ENCODE assay signal across 21 cellular contexts in the genomic region with DNA sequence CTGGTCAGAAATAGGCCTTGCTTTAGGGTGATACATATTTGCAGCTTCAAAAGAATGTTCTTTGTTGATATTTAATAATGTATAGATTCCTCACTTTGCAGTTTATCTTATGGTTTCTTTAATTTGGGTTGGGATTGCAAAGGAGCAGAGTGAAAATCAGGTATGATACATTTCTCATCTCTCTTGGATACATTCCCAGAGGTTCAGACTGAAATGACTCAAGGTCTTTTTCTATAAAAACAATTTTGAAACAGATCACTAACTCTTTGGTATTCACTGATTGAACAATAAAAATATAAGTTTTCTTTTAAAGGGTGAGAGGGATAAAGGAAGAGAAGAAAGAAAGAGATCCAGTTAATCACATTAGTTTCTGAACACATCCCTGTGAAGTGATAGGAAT.
DNase-seq lines count a peak whose midpoint lies in the region; ATAC-seq and TF ChIP-seq lines count a peak whose summit lies in the region.
"Had no signal": no experiment of that assay in that cellular context is flagged by ENCODE, and none has a peak within 500 bp of the region (broad histone marks: within the 10 kb centered on the region; RNA-seq: fewer than 3 reads in every experiment).

No MANE protein-coding gene starts in this region.

- TF ChIP-seq CTCF in RWPE1 (conservative IDR thresholded peaks at IDR 0.05; ENCODE audit: low read depth) (no peak), epithelial cell of esophagus (IDR thresholded peaks at IDR 0.05; ENCODE audit: insufficient read depth, low read depth, low read length, missing control alignments) (no peak)
- TF ChIP-seq CTCF in CD8-positive, alpha-beta T cell (IDR thresholded peaks at IDR 0.05), result no peak

- no peak overlapping the region for H3K4me2 ChIP-seq in mesenchymal stem cell (ENCODE audit: low read length, poor library complexity, severe bottlenecking)
- H3K4me2 ChIP-seq: KMS-11 had no signal

- no peak overlapping the region for H3K23ac ChIP-seq in mesenchymal stem cell (ENCODE audit: low read length in 2 of 2)

- no peak overlapping the region for H3K18ac ChIP-seq in mesenchymal stem cell (ENCODE audit: low read depth in 1 of 2, low read length in 2 of 2)

- no peak overlapping the region for H2BK5ac ChIP-seq in mesenchymal stem cell (ENCODE audit: low read depth, low read length, poor library complexity, severe bottlenecking)

- no peaks in the 10 kb centered on the region for H3K9me3 Mint-ChIP-seq in activated naive CD4-positive, alpha-beta T cell treated with anti-CD3 and anti-CD28 coated beads for 36 hours
- no peaks in the 10 kb centered on the region for H3K9me3 Mint-ChIP-seq in CD8-positive, alpha-beta T cell

- ATAC-seq in HG03097 (IDR thresholded peaks at IDR 0.05; ENCODE audit: low FRiP score, unreplicated experiment), result no peak
- no peak for ATAC-seq in CD8-positive, alpha-beta T cell

- H2AK5ac ChIP-seq in mesenchymal stem cell (ENCODE audit: low read length, severe bottlenecking), result no peak overlapping the region

- POLR2A ChIA-PET in RWPE1 (lab: Yijun Ruan, JAX; ENCODE audit: low non-redundant PET), result no interaction called here
- POLR2A ChIA-PET in CD8-positive, alpha-beta T cell (lab: Charles Lee), result no interaction called here

- peak; percentile 13 for DNase-seq in ELR (ENCODE audit: low read depth)
- peak; percentile 29 for DNase-seq in RWPE1 (ENCODE audit: low spot score)
- DNase-seq in epithelial cell of esophagus (ENCODE audit: low read depth), result peak; percentile 51
- DNase-seq in mesenchymal stem cell, result no peak
- no peak for DNase-seq in activated naive CD4-positive, alpha-beta T cell treated with anti-CD3 and anti-CD28 coated beads for 36 hours
- no peak for DNase-seq in stimulated activated CD4-positive, alpha-beta T cell treated with anti-CD3 and anti-CD28 coated beads, Interleukin-15, amount 100 ng/mL, for 24 hours
- DNase-seq in CD8-positive, alpha-beta T cell, result no peak
- DNase-seq: AML-193; C1 segment of cervical spinal cord; Calu3; CD8-positive, alpha-beta memory T cell; DMS153; GDM1; IMR-90; MG63; NCI-H1417 treated with DMSO at 0.1 percent for 48 hours; NCI-H187; NCI-H526; SHP77 had no signal

- H3K36me3 ChIP-seq in mesenchymal stem cell (ENCODE audit: control insufficient read depth in 1 of 2, insufficient read depth in 2 of 2, low read depth in 1 of 2, low read length in 2 of 2), result no peaks in the 10 kb centered on the region
- no peaks in the 10 kb centered on the region for H3K36me3 ChIP-seq in CD8-positive, alpha-beta T cell (ENCODE audit: insufficient read depth, low read length)
- H3K36me3 ChIP-seq: MG63 had no signal

- peak overlapping the region; percentile 4 for H3K9ac ChIP-seq in mesenchymal stem cell (ENCODE audit: low read length)
- H3K9ac ChIP-seq: KMS-11 had no signal

- H3K4ac ChIP-seq in mesenchymal stem cell (ENCODE audit: low read depth in 1 of 2, low read length in 2 of 2), result no peak overlapping the region

- no peaks in the 10 kb centered on the region for H3K36me3 Mint-ChIP-seq in activated naive CD4-positive, alpha-beta T cell treated with anti-CD3 and anti-CD28 coated beads for 36 hours (ENCODE audit: low read depth)
- H3K36me3 Mint-ChIP-seq in CD8-positive, alpha-beta T cell, result no peaks in the 10 kb centered on the region
- H3K36me3 Mint-ChIP-seq: CD8-positive, alpha-beta memory T cell had no signal

- no peaks in the 10 kb centered on the region for H3K27me3 ChIP-seq in mesenchymal stem cell (ENCODE audit: control insufficient read depth in 1 of 2, insufficient read depth in 1 of 2, low read length in 2 of 2)
- H3K27me3 ChIP-seq in CD8-positive, alpha-beta T cell (ENCODE audit: insufficient read depth, low read length), result no peaks in the 10 kb centered on the region
- H3K27me3 ChIP-seq: MG63 had no signal

- no peaks in the 10 kb centered on the region for H3K79me1 ChIP-seq in mesenchymal stem cell (replicated peaks; ENCODE audit: low read length, poor library complexity, severe bottlenecking)

- H2AFZ ChIP-seq in mesenchymal stem cell (ENCODE audit: low read depth, low read length), result no peak overlapping the region

- H3K4me1 ChIP-seq in mesenchymal stem cell (ENCODE audit: control insufficient read depth, insufficient read depth, low read depth, low read length), result no peaks in the 10 kb centered on the region
- no peaks in the 10 kb centered on the region for H3K4me1 ChIP-seq in CD8-positive, alpha-beta T cell (ENCODE audit: insufficient read depth, low read length)

- H3K27ac ChIP-seq in RWPE1 (no peak overlapping the region), mesenchymal stem cell (ENCODE audit: low read length, poor library complexity, severe bottlenecking) (no peak overlapping the region)
- H3K27ac ChIP-seq in CD8-positive, alpha-beta T cell (ENCODE audit: low read depth, low read length), result no peak overlapping the region
- H3K27ac ChIP-seq: KMS-11 had no signal

- H3K4me1 Mint-ChIP-seq in activated naive CD4-positive, alpha-beta T cell treated with anti-CD3 and anti-CD28 coated beads for 36 hours (ENCODE audit: low read depth), result no peaks in the 10 kb centered on the region
- H3K4me1 Mint-ChIP-seq in CD8-positive, alpha-beta T cell (ENCODE audit: low read depth), result no peaks in the 10 kb centered on the region
- H3K4me1 Mint-ChIP-seq: CD8-positive, alpha-beta memory T cell had no signal

- H3K9me3 ChIP-seq in mesenchymal stem cell (ENCODE audit: control insufficient read depth, low read length), result no peaks in the 10 kb centered on the region
- no peaks in the 10 kb centered on the region for H3K9me3 ChIP-seq in CD8-positive, alpha-beta T cell (ENCODE audit: low read length)
- H3K9me3 ChIP-seq: MG63 had no signal

- no peak overlapping the region for H2BK120ac ChIP-seq in mesenchymal stem cell (ENCODE audit: low read depth, low read length)

- no peak overlapping the region for H3K4me3 Mint-ChIP-seq in activated naive CD4-positive, alpha-beta T cell treated with anti-CD3 and anti-CD28 coated beads for 36 hours
- no peak overlapping the region for H3K4me3 Mint-ChIP-seq in CD8-positive, alpha-beta T cell
- H3K4me3 Mint-ChIP-seq: CD8-positive, alpha-beta memory T cell had no signal

- H3K4me3 ChIP-seq in epithelial cell of esophagus (ENCODE audit: low read length) (no peak overlapping the region), mesenchymal stem cell (ENCODE audit: insufficient read depth in 1 of 2, low read depth in 1 of 2, low read length in 2 of 2) (no peak overlapping the region)
- H3K4me3 ChIP-seq in CD8-positive, alpha-beta T cell (ENCODE audit: low read depth, low read length), result no peak overlapping the region
- H3K4me3 ChIP-seq: MG63 had no signal

- no peak overlapping the region for H2BK15ac ChIP-seq in mesenchymal stem cell (ENCODE audit: low read depth, poor library complexity, severe bottlenecking)

- H3K14ac ChIP-seq in mesenchymal stem cell (ENCODE audit: low read length in 2 of 2), result no peak overlapping the region

- no peak overlapping the region for H3K27ac Mint-ChIP-seq in activated naive CD4-positive, alpha-beta T cell treated with anti-CD3 and anti-CD28 coated beads for 36 hours
- no peak overlapping the region for H3K27ac Mint-ChIP-seq in CD8-positive, alpha-beta T cell
- H3K27ac Mint-ChIP-seq: CD8-positive, alpha-beta memory T cell had no signal

- intact Hi-C loops in activated naive CD4-positive, alpha-beta T cell treated with anti-CD3 and anti-CD28 coated beads for 36 hours (cut with micrococcal nuclease), result no loop called here
- intact Hi-C loops in CD8-positive, alpha-beta T cell (cut with DNase I, micrococcal nuclease), result no loop called here

- H4K91ac ChIP-seq in mesenchymal stem cell (ENCODE audit: low read length), result no peak overlapping the region

- CTCF ChIA-PET in RWPE1 (lab: Yijun Ruan, JAX), result no interaction called here
- CTCF ChIA-PET in activated naive CD4-positive, alpha-beta T cell treated with anti-CD3 and anti-CD28 coated beads for 36 hours (lab: Charles Lee), result no interaction called here
- CTCF ChIA-PET in CD8-positive, alpha-beta T cell (lab: Charles Lee), result no interaction called here

- no peaks in the 10 kb centered on the region for H3K27me3 Mint-ChIP-seq in activated naive CD4-positive, alpha-beta T cell treated with anti-CD3 and anti-CD28 coated beads for 36 hours (ENCODE audit: low read depth)
- H3K27me3 Mint-ChIP-seq in CD8-positive, alpha-beta T cell (ENCODE audit: low read depth), result no peaks in the 10 kb centered on the region

- no peak overlapping the region for H4K8ac ChIP-seq in mesenchymal stem cell (ENCODE audit: low read length)

- H2BK12ac ChIP-seq in mesenchymal stem cell (ENCODE audit: low read length in 2 of 2), result no peak overlapping the region

Comparison
In these comparisons a context has a peak if more than half of its experiments do, and no peak if none do; other contexts are left out.
1. DNase-seq: peak in ELR (single experiment), RWPE1 (single experiment) and epithelial cell of esophagus (single experiment); none in mesenchymal stem cell (single experiment), activated naive CD4-positive, alpha-beta T cell treated with anti-CD3 and anti-CD28 coated beads for 36 hours (single experiment), stimulated activated CD4-positive, alpha-beta T cell treated with anti-CD3 and anti-CD28 coated beads, Interleukin-15, amount 100 ng/mL, for 24 hours (single experiment) and CD8-positive, alpha-beta T cell (0 of 7).